ENCODE assay signal across 28 cellular contexts in the genomic region with DNA sequence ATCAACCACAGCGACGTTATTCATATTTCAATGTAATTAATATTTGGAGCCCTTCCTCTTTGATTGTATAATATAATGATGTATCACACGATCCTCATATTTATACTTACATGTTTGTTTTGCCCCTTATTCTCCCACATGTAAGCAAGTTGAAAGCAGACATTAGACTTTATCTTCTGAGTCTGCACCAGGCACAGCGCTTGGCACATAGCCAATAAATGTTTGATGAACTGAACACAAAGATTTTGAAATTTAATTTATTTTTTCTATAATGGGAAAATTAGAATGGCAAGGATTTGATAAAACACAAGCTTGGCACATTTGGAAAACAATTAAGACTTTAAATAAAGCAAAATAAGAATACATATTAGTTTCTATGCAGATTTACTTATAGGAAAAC.
"Had no signal": no experiment of that assay in that cellular context is flagged by ENCODE, and none has a peak within 500 bp of the region (broad histone marks: within the 10 kb centered on the region; RNA-seq: fewer than 3 reads in every experiment).

No MANE protein-coding gene starts in this region.

- H3K27me3 ChIP-seq: left lung, pancreas, tibial nerve, uterus had no signal

- H3K4me1 Mint-ChIP-seq: nephron; neural crest cell; stimulated activated memory B cell treated with anti-CD40 and anti-IgM and Interleukin-4, amounts not matched to agents 10 μg/mL and 1 μg/mL and 100 μg/mL, for 72 hours; stimulated activated naive CD8-positive, alpha-beta T cell treated with anti-CD3 and anti-CD28 coated beads, Interleukin-15, amount 100 ng/mL, for 72 hours had no signal

- H3K36me3 ChIP-seq: pancreas, prostate gland, uterus had no signal

- ATAC-seq: left colon; left lung; lower lobe of right lung; naive thymus-derived CD8-positive, alpha-beta T cell; pancreas; right cardiac atrium; stimulated activated memory B cell treated with anti-CD40 and anti-IgM and Interleukin-4, amounts not matched to agents 10 μg/mL and 1 μg/mL and 100 μg/mL, for 72 hours; stimulated activated naive CD8-positive, alpha-beta T cell treated with anti-CD3 and anti-CD28 coated beads, Interleukin-15, amount 100 ng/mL, for 72 hours had no signal

- H3K27ac ChIP-seq: left lung, lower lobe of right lung, pancreas, prostate gland, tibial nerve, uterus had no signal

- H3K9me3 Mint-ChIP-seq: naive thymus-derived CD8-positive, alpha-beta T cell; neural crest cell; stimulated activated memory B cell treated with anti-CD40 and anti-IgM and Interleukin-4, amounts not matched to agents 10 μg/mL and 1 μg/mL and 100 μg/mL, for 72 hours; stimulated activated naive CD8-positive, alpha-beta T cell treated with anti-CD3 and anti-CD28 coated beads, Interleukin-15, amount 100 ng/mL, for 72 hours; type B pancreatic cell had no signal

- H3K27me3 Mint-ChIP-seq: naive thymus-derived CD8-positive, alpha-beta T cell; stimulated activated memory B cell treated with anti-CD40 and anti-IgM and Interleukin-4, amounts not matched to agents 10 μg/mL and 1 μg/mL and 100 μg/mL, for 72 hours; stimulated activated naive CD8-positive, alpha-beta T cell treated with anti-CD3 and anti-CD28 coated beads, Interleukin-15, amount 100 ng/mL, for 72 hours; type B pancreatic cell had no signal

- H3K9me3 ChIP-seq: left lung, lower lobe of right lung, pancreas, prostate gland, tibial nerve, uterus had no signal

- H3K4me1 ChIP-seq: left lung, lower lobe of right lung, pancreas, prostate gland, tibial nerve, uterus had no signal

- H3K4me3 ChIP-seq: left lung, lower lobe of right lung, pancreas, prostate gland, smooth muscle cell, tibial nerve, uterus had no signal

- H3K4me3 Mint-ChIP-seq: naive thymus-derived CD8-positive, alpha-beta T cell; nephron; neural crest cell; stimulated activated memory B cell treated with anti-CD40 and anti-IgM and Interleukin-4, amounts not matched to agents 10 μg/mL and 1 μg/mL and 100 μg/mL, for 72 hours; stimulated activated naive CD8-positive, alpha-beta T cell treated with anti-CD3 and anti-CD28 coated beads, Interleukin-15, amount 100 ng/mL, for 72 hours; type B pancreatic cell had no signal

- H3K27ac Mint-ChIP-seq: naive thymus-derived CD8-positive, alpha-beta T cell; nephron; stimulated activated memory B cell treated with anti-CD40 and anti-IgM and Interleukin-4, amounts not matched to agents 10 μg/mL and 1 μg/mL and 100 μg/mL, for 72 hours; stimulated activated naive CD8-positive, alpha-beta T cell treated with anti-CD3 and anti-CD28 coated beads, Interleukin-15, amount 100 ng/mL, for 72 hours; type B pancreatic cell had no signal

- DNase-seq: hippocampal formation; kidney; left colon; left lung; lower lobe of right lung; mammary epithelial cell; mesenchymal stem cell; naive thymus-derived CD8-positive, alpha-beta T cell; nucleus accumbens; pancreas; posterior cingulate gyrus; retina; right cardiac atrium; stimulated activated CD4-positive, alpha-beta T cell treated with anti-CD3 and anti-CD28 coated beads, Interleukin-1b, Interleukin-23, amount 100 ng/mL, for 48 hours; stimulated activated CD4-positive, alpha-beta T cell treated with anti-CD3 and anti-CD28 coated beads, Interleukin-2, amount 100 ng/mL, for 48 hours; stimulated activated CD4-positive, alpha-beta T cell treated with anti-CD3 and anti-CD28 coated beads, Interleukin-4, amount 100 ng/mL, for 4 hours; stimulated activated CD8-positive, alpha-beta memory T cell treated with anti-CD3 and anti-CD28 coated beads, Interleukin-4, amount 100 ng/mL, for 48 hours; stimulated activated naive CD4-positive, alpha-beta T cell treated with Interleukin-2 at 50 U/mL for 16 hours; stimulated activated naive CD8-positive, alpha-beta T cell treated with anti-CD3 and anti-CD28 coated beads, Interleukin-15, amount 100 ng/mL, for 72 hours; uterus had no signal

- FAIRE-seq: islet of Langerhans, kidney, pancreas had no signal
